Comparison of ENCODE assay signal across 1 cellular context in the genomic region with DNA sequence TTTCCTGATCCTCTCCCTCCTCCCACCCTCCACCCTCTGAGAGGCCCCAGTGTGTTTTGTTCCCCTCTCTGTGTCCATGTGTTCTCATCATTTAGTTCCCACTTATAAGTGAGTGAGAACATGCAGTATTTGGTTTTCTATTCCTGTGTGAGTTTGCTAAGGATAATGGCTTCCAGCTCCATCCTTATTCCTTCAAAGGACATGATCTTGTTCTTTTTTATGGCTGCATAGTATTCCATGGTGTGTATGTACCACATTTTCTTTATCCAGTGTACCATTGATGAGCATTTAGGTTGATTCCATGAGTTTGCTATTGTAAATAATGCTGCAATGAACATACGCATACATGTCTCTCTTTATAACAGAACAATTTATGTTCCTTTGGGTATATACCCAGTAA.
TF ChIP-seq lines count a peak whose summit lies in the region.

No MANE protein-coding gene starts in this region.

TF ChIP-seq in HEK293, 187 proteins besides CTCF, POLR2A, EP300 and RAD21 (continued from another document):
- TF ChIP-seq, protein P1, sequence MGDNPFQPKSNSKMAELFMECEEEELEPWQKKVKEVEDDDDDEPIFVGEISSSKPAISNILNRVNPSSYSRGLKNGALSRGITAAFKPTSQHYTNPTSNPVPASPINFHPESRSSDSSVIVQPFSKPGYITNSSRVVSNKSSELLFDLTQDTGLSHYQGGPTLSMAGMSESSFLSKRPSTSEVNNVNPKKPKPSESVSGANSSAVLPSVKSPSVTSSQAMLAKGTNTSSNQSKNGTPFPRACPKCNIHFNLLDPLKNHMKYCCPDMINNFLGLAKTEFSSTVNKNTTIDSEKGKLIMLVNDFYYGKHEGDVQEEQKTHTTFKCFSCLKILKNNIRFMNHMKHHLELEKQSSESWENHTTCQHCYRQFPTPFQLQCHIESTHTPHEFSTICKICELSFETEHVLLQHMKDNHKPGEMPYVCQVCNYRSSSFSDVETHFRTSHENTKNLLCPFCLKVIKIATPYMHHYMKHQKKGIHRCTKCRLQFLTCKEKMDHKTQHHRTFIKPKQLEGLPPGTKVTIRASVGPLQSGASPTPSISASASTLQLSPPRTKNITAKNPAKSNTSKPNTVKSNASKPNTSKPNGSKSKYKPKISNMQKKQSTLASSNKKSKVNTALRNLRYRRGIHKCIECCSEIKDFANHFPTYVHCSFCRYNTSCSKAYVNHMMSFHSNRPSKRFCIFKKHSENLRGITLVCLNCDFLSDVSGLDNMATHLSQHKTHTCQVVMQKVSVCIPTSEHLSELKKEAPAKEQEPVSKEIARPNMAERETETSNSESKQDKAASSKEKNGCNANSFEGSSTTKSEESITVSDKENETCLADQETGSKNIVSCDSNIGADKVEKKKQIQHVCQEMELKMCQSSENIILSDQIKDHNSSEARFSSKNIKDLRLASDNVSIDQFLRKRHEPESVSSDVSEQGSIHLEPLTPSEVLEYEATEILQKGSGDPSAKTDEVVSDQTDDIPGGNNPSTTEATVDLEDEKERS (tag by site-specific recombination; IDR thresholded peaks at IDR 0.05), result peak; percentile 71; the same call in 1 of the 2 replicates
